In genomic region chr21:37072988-37073416, GRCh38 we compare ENCODE assay signal across 8 cellular contexts. TPM values are rescaled to one million over a fixed set of nuclear protein-coding genes. Genes with fewer than 3 reads are reported as not detected.
DNase-seq lines count a peak whose midpoint lies in the region; ATAC-seq and TF ChIP-seq lines count a peak whose summit lies in the region.

Gene PIGP (minus strand): TSS chr21:37073071. CDS start chr21:37072515, 556 bp downstream.
Gene TTC3 (plus strand): TSS chr21:37073254. CDS start chr21:37087258, 14,004 bp downstream.

- intact Hi-C loops in right lobe of liver (cut with DNase I), result no loop called here

- peak within 1 kb of the TSS; percentile 74 to 96 (median 87) for H3K4me3 ChIP-seq in BLaER1 treated with 17β-estradiol and CSF1 and Interleukin-3, amounts not matched to agents 10 nM and 100 nM
- peak within 1 kb of the TSS; percentile 75 to 87 (median 85) for H3K4me3 ChIP-seq in right lobe of liver

- H3K9ac ChIP-seq in BLaER1 treated with 17β-estradiol and CSF1 and Interleukin-3, amounts not matched to agents 10 nM and 100 nM, result peak within 1 kb of the TSS; percentile 92 to 97 (median 95)

- peaks cover 0 to 40% (median 18%) of the 10 kb centered on the region in 11 experiments; a peak in 14 of 22 replicates for H4K20me1 ChIP-seq in BLaER1 treated with 17β-estradiol and CSF1 and Interleukin-3, amounts not matched to agents 10 nM and 100 nM

- H3K27ac ChIP-seq in BLaER1 treated with 17β-estradiol and CSF1 and Interleukin-3, amounts not matched to agents 10 nM and 100 nM, result peak within 1 kb of the TSS; percentile 90 to 98 (median 96)
- H3K27ac ChIP-seq in right lobe of liver, result peak within 1 kb of the TSS; percentile 94 to 96 (median 94)

- H3K9me3 ChIP-seq in BLaER1 treated with 17β-estradiol and CSF1 and Interleukin-3, amounts not matched to agents 10 nM and 100 nM (replicated peaks in 1 of 11), result peaks cover 0 to 24% (median 16%) of the 10 kb centered on the region in 11 experiments; a peak in 12 of 22 replicates
- no peaks in the 10 kb centered on the region for H3K9me3 ChIP-seq in right lobe of liver

- peak within 1 kb of the TSS; percentile 84 to 98 (median 95) for H3K4me2 ChIP-seq in BLaER1 treated with 17β-estradiol and CSF1 and Interleukin-3, amounts not matched to agents 10 nM and 100 nM

- peaks cover 6 to 16% (median 11%) of the 10 kb centered on the region in 11 experiments; a peak in 19 of 22 replicates for H3K36me3 ChIP-seq in BLaER1 treated with 17β-estradiol and CSF1 and Interleukin-3, amounts not matched to agents 10 nM and 100 nM
- peaks cover 0 to 6% (median 0%) of the 10 kb centered on the region in 4 donors for H3K36me3 ChIP-seq in right lobe of liver

- ATAC-seq in GM19397 (IDR thresholded peaks at IDR 0.05; ENCODE audit: unreplicated experiment) (peak; percentile 71), HG03565 (IDR thresholded peaks at IDR 0.05; ENCODE audit: unreplicated experiment) (peak; percentile 57), right lobe of liver (peak; percentile 84 to 89 (median 88))

- no peaks in the 10 kb centered on the region for H3K27me3 ChIP-seq in BLaER1 treated with 17β-estradiol and CSF1 and Interleukin-3, amounts not matched to agents 10 nM and 100 nM
- no peaks in the 10 kb centered on the region for H3K27me3 ChIP-seq in right lobe of liver

- TF ChIP-seq CTCF in right lobe of liver (IDR thresholded peaks at IDR 0.05), result no peak

- WGBS in right lobe of liver (ENCODE audit: insufficient coverage, low coverage, low lambda C conversion rate, missing lambda C conversion rate), result no CpG with 5 or more reads among the region's 61 CpGs

- DNase-seq in NCI-H774 (lab: John Stamatoyannopoulos, UW), result peak; percentile 95
- peak; percentile 93 to 94 for DNase-seq in activated CD4-positive, alpha-beta T cell treated with anti-CD3 and anti-CD28 coated beads, Interleukin-2, amount 50 U/mL, for 4 hours
- peak; percentile 97 for DNase-seq in dermis blood vessel endothelial cell
- DNase-seq in right lobe of liver, result peak; percentile 95 to 96 (median 96)
- peak; percentile 93 to 98 for DNase-seq in stimulated activated CD4-positive, alpha-beta T cell treated with anti-CD3 and anti-CD28 coated beads, Interleukin-4, amount 100 ng/mL, for 4 hours

- H3K4me1 ChIP-seq in BLaER1 treated with 17β-estradiol and CSF1 and Interleukin-3, amounts not matched to agents 10 nM and 100 nM, result peaks cover 28 to 41% (median 34%) of the 10 kb centered on the region in 10 experiments
- H3K4me1 ChIP-seq in right lobe of liver, result peaks cover 0 to 21% (median 0%) of the 10 kb centered on the region in 4 donors

- TF ChIP-seq POLR2A in right lobe of liver (IDR thresholded peaks at IDR 0.05), result peak; percentile 95

RNA-seq across cellular contexts. Expression of gene PIGP, which starts in this region (rescaled TPM):
- total RNA-seq in dermis blood vessel endothelial cell (4.2 and 5.6 TPM in 2 replicates), right lobe of liver (10 to 100 TPM; 11.3 to 19.0 (median 17.3) TPM)

RNA-seq across cellular contexts. Expression of gene TTC3, which starts in this region (rescaled TPM):
- total RNA-seq in dermis blood vessel endothelial cell, result 197 and 198 TPM in 2 replicates
- 10 to 100 TPM; 46.7 to 68.7 (median 54.2) TPM for total RNA-seq in right lobe of liver

Comparison
In these comparisons a context has a peak if more than half of its experiments do, and no peak if none do; other contexts are left out.
1. Peak in every context shown above with its lines: DNase-seq, ATAC-seq, H3K4me3 ChIP-seq and H3K27ac ChIP-seq.